Comparison of ENCODE assay signal across 24 cellular contexts in the genomic region with DNA sequence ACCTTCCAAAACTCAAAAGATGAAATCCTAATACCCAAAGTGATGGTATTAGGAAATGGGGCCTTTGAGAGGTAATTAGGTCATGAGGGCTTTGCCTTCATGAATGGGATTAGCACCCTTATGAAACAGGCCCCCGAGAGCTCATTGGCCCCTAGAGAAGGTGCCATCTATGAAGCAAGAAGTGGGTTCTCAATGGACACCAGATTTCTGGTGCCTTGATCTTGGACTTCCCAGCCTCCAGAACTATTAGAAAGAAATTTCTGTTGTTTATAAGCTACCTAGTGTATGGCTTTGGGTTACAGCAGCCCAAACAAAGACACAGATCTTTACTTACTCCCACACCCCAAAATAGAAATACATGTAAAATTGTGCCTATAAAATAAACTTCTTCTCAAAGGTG. TPM values are rescaled to one million over a fixed set of nuclear protein-coding genes. Genes with fewer than 3 reads are reported as not detected.
DNase-seq lines count a peak whose midpoint lies in the region; ATAC-seq and TF ChIP-seq lines count a peak whose summit lies in the region.
"Had no signal": no experiment of that assay in that cellular context is flagged by ENCODE, and none has a peak within 500 bp of the region (broad histone marks: within the 10 kb centered on the region; RNA-seq: fewer than 3 reads in every experiment).

No MANE protein-coding gene starts in this region.

- H3K4me3 Mint-ChIP-seq in activated T-helper 2 cell treated with anti-CD3 and anti-CD28 coated beads, Interferon-gamma antibody, Interleukin-2, Interleukin-4, amounts not matched to agents 10 μg/mL and 5 μg/mL and 100 μg/mL, durations not matched to agents 14 hours and 24 hours and 36 hours (ENCODE audit: low read depth), result no peak overlapping the region
- no peak overlapping the region for H3K4me3 Mint-ChIP-seq in WTC11
- H3K4me3 Mint-ChIP-seq in stimulated activated naive B cell treated with anti-CD40 and anti-IgM and Interleukin-4, amounts not matched to agents 10 μg/mL and 1 μg/mL and 100 μg/mL, for 72 hours, result no peak overlapping the region
- H3K4me3 Mint-ChIP-seq: activated T-cell treated with anti-CD3 and anti-CD28 coated beads, Interleukin-2, amount 50 U/mL, for 4 hours; H9; natural killer cell had no signal

- H3K4me2 ChIP-seq in IMR-90 (ENCODE audit: low read depth, low read length) (no peak overlapping the region; the same call in 1 of the 2 replicates), mammary epithelial cell (ENCODE audit: insufficient read depth, low read depth, low read length) (no peak overlapping the region), smooth muscle cell (no peak overlapping the region)
- H3K4me2 ChIP-seq: KMS-11 had no signal

- H3K56ac ChIP-seq in IMR-90 (ENCODE audit: extremely low read depth, insufficient read depth, low read length), result no peak overlapping the region

- TF ChIP-seq CTCF in IMR-90 (conservative IDR thresholded peaks at IDR 0.05; ENCODE audit: low read depth, low read length), result no peak
- TF ChIP-seq CTCF in mammary epithelial cell (conservative IDR thresholded peaks at IDR 0.05 in 1 of 2, IDR thresholded peaks at IDR 0.05 in 1 of 2; ENCODE audit: extremely low read depth in 1 of 2, insufficient read depth in 1 of 2, low read depth in 1 of 2, low read length in 2 of 2), result no peak
- TF ChIP-seq CTCF in liver (IDR thresholded peaks at IDR 0.05; ENCODE audit: low read depth, low read length, missing input control), result no peak
- TF ChIP-seq CTCF in smooth muscle cell (IDR thresholded peaks at IDR 0.05; ENCODE audit: borderline replicate concordance, insufficient read depth, poor library complexity, severe bottlenecking), result no peak
- TF ChIP-seq CTCF in WTC11 (IDR thresholded peaks at IDR 0.05), result no peak

- TF ChIP-seq POLR2A in IMR-90 (IDR thresholded peaks at IDR 0.05; ENCODE audit: low read depth, low read length), result no peak

- H3K27ac ChIP-seq in IMR-90 (ENCODE audit: insufficient read depth, low read length), result peak overlapping the region; percentile 88; the same call in 1 of the 2 replicates
- peak overlapping the region; percentile 99 for H3K27ac ChIP-seq in mammary epithelial cell (ENCODE audit: insufficient read depth, low read depth, low read length)
- peak overlapping the region; percentile 80 to 84 for H3K27ac ChIP-seq in liver (ENCODE audit: low read depth in 1 of 2, low read length in 2 of 2)
- H3K27ac ChIP-seq in smooth muscle cell (ENCODE audit: low read depth), result peak overlapping the region; percentile 88
- H3K27ac ChIP-seq: C4-2B, KMS-11, upper lobe of right lung had no signal

- peak overlapping the region; percentile 89 for H2AK5ac ChIP-seq in IMR-90 (ENCODE audit: low read depth, low read length)

- ATAC-seq in IMR-90 (ENCODE audit: low read depth) (no peak), WTC11 (no peak)
- ATAC-seq in stimulated activated naive B cell treated with anti-CD40 and anti-IgM and Interleukin-4, amounts not matched to agents 10 μg/mL and 1 μg/mL and 100 μg/mL, for 72 hours (replicated peaks), result no peak
- ATAC-seq: activated T-cell treated with anti-CD3 and anti-CD28 coated beads, Interleukin-2, amount 50 U/mL, for 4 hours; natural killer cell; Right ventricle myocardium inferior had no signal

- in situ Hi-C loops in IMR-90 (cut with MboI; ENCODE audit: low sequenced_read_pairs) (no loop called here), mammary epithelial cell (cut with MboI; ENCODE audit: low sequenced_read_pairs in 2 of 2) (no loop called here)

- DNase-seq in IMR-90, result no peak
- DNase-seq in mammary epithelial cell, result no peak
- DNase-seq in smooth muscle cell (lab: John Stamatoyannopoulos, UW; ENCODE audit: unreplicated experiment), result no peak
- no peak for DNase-seq in activated T-helper 2 cell treated with anti-CD3 and anti-CD28 coated beads, Interferon-gamma antibody, Interleukin-2, Interleukin-4, amounts not matched to agents 10 μg/mL and 5 μg/mL and 100 μg/mL, durations not matched to agents 14 hours and 24 hours and 36 hours (ENCODE audit: low spot score)
- DNase-seq in SK-N-DZ (ENCODE audit: low spot score), result no peak
- DNase-seq in WTC11 (ENCODE audit: low spot score), result no peak
- DNase-seq in stimulated activated naive B cell treated with anti-CD40 and anti-IgM and Interleukin-4, amounts not matched to agents 10 μg/mL and 1 μg/mL and 100 μg/mL, for 72 hours, result no peak
- DNase-seq: activated CD4-positive, alpha-beta T cell treated with anti-CD3 and anti-CD28 coated beads, Interleukin-2, amount 50 U/mL, for 1 hour; activated naive CD4-positive, alpha-beta T cell; activated T-cell treated with anti-CD3 and anti-CD28 coated beads, Interleukin-2, amount 50 U/mL, for 4 hours; DMS79; GDM1; H9; hippocampal formation; natural killer cell; NCI-H510A; stimulated activated CD4-positive, alpha-beta T cell treated with anti-CD3 and anti-CD28 coated beads, Interleukin-2, amount 100 ng/mL, for 24 hours; upper lobe of right lung had no signal

- H4K20me1 ChIP-seq in IMR-90 (ENCODE audit: insufficient read depth, low read length) (no peaks in the 10 kb centered on the region), mammary epithelial cell (ENCODE audit: insufficient read depth, low read length) (no peaks in the 10 kb centered on the region), smooth muscle cell (ENCODE audit: low read depth) (no peaks in the 10 kb centered on the region)

- no peaks in the 10 kb centered on the region for H3K27me3 Mint-ChIP-seq in activated T-helper 2 cell treated with anti-CD3 and anti-CD28 coated beads, Interferon-gamma antibody, Interleukin-2, Interleukin-4, amounts not matched to agents 10 μg/mL and 5 μg/mL and 100 μg/mL, durations not matched to agents 14 hours and 24 hours and 36 hours (ENCODE audit: low read depth)
- no peaks in the 10 kb centered on the region for H3K27me3 Mint-ChIP-seq in WTC11 (ENCODE audit: low read depth)
- H3K27me3 Mint-ChIP-seq in stimulated activated naive B cell treated with anti-CD40 and anti-IgM and Interleukin-4, amounts not matched to agents 10 μg/mL and 1 μg/mL and 100 μg/mL, for 72 hours, result no peaks in the 10 kb centered on the region

- H3K27ac Mint-ChIP-seq in activated T-helper 2 cell treated with anti-CD3 and anti-CD28 coated beads, Interferon-gamma antibody, Interleukin-2, Interleukin-4, amounts not matched to agents 10 μg/mL and 5 μg/mL and 100 μg/mL, durations not matched to agents 14 hours and 24 hours and 36 hours, result no peak overlapping the region
- no peak overlapping the region for H3K27ac Mint-ChIP-seq in WTC11
- H3K27ac Mint-ChIP-seq in stimulated activated naive B cell treated with anti-CD40 and anti-IgM and Interleukin-4, amounts not matched to agents 10 μg/mL and 1 μg/mL and 100 μg/mL, for 72 hours, result no peak overlapping the region
- H3K27ac Mint-ChIP-seq: H9, natural killer cell had no signal

- no peaks in the 10 kb centered on the region for H3K9me3 Mint-ChIP-seq in activated T-helper 2 cell treated with anti-CD3 and anti-CD28 coated beads, Interferon-gamma antibody, Interleukin-2, Interleukin-4, amounts not matched to agents 10 μg/mL and 5 μg/mL and 100 μg/mL, durations not matched to agents 14 hours and 24 hours and 36 hours
- peaks cover 27% of the 10 kb centered on the region for H3K9me3 Mint-ChIP-seq in WTC11
- peaks cover 0 to 4% of the 10 kb centered on the region in 2 donors for H3K9me3 Mint-ChIP-seq in stimulated activated naive B cell treated with anti-CD40 and anti-IgM and Interleukin-4, amounts not matched to agents 10 μg/mL and 1 μg/mL and 100 μg/mL, for 72 hours
- H3K9me3 Mint-ChIP-seq: natural killer cell had no signal

- dilution Hi-C loops in IMR-90 (cut with HindIII; ENCODE audit: low sequenced_read_pairs, unreplicated experiment), result no loop called here
- dilution Hi-C loops in mammary epithelial cell (cut with HindIII; ENCODE audit: low sequenced_read_pairs), result no loop called here

- H3K4me1 Mint-ChIP-seq in activated T-helper 2 cell treated with anti-CD3 and anti-CD28 coated beads, Interferon-gamma antibody, Interleukin-2, Interleukin-4, amounts not matched to agents 10 μg/mL and 5 μg/mL and 100 μg/mL, durations not matched to agents 14 hours and 24 hours and 36 hours (ENCODE audit: low read depth), result peaks cover under 1% of the 10 kb centered on the region
- H3K4me1 Mint-ChIP-seq in WTC11, result peaks cover 37% of the 10 kb centered on the region
- peaks cover 0 to 2% of the 10 kb centered on the region in 2 donors for H3K4me1 Mint-ChIP-seq in stimulated activated naive B cell treated with anti-CD40 and anti-IgM and Interleukin-4, amounts not matched to agents 10 μg/mL and 1 μg/mL and 100 μg/mL, for 72 hours

- peak overlapping the region in 1 of 2 experiments; percentile 60; a peak in 2 of 4 replicates for H4K8ac ChIP-seq in IMR-90 (ENCODE audit: low read depth in 2 of 2, low read length in 2 of 2)

- WGBS in IMR-90 (ENCODE audit: extremely low coverage in 2 of 2, insufficient read length in 1 of 2), 2 experiments, result no CpG with 5 or more reads among the region's 1 CpG
- WGBS in mammary epithelial cell (ENCODE audit: low coverage, missing lambda C conversion rate), result 100% methylated on average over 1 of the region's 1 CpG
- 98% methylated on average over 1 of the region's 1 CpG for WGBS in liver
- WGBS in smooth muscle cell (ENCODE audit: low lambda C conversion rate), result 100% methylated on average over 1 of the region's 1 CpG

- H3K36me3 ChIP-seq in IMR-90 (ENCODE audit: control insufficient read depth, insufficient read depth, low read length), result peaks cover 1% of the 10 kb centered on the region; the same call in 1 of the 2 replicates
- H3K36me3 ChIP-seq in mammary epithelial cell (ENCODE audit: insufficient read depth, low read length), result no peaks in the 10 kb centered on the region
- H3K36me3 ChIP-seq in liver (ENCODE audit: control insufficient read depth in 4 of 4, insufficient read depth in 3 of 4, low read depth in 1 of 4, low read length in 3 of 4), result peaks cover 0 to 1% (median 0%) of the 10 kb centered on the region in 4 donors
- H3K36me3 ChIP-seq in smooth muscle cell (ENCODE audit: low read depth), result no peaks in the 10 kb centered on the region
- H3K36me3 ChIP-seq: upper lobe of right lung had no signal

- H3K14ac ChIP-seq in IMR-90 (replicated peaks; ENCODE audit: low read depth, low read length), result 0 out of 2 replicates have a peak overlapping the region, but pooled peaks have one; percentile 75

- H3K79me1 ChIP-seq in IMR-90 (ENCODE audit: low read depth in 1 of 2, low read length in 2 of 2), result peaks cover 9 to 48% of the 10 kb centered on the region in 2 experiments

- POLR2A ChIA-PET in IMR-90 (lab: Charles Lee; ENCODE audit: unreplicated experiment), result interaction anchor here (0.7 kb wide), 1 partner anchor 146 kb away, joined by 5 read pairs; no protein-coding TSS in a partner anchor
- POLR2A ChIA-PET in WTC11 (lab: Charles Lee), result no interaction called here

- H3K23ac ChIP-seq in IMR-90 (ENCODE audit: low read depth, low read length), result peak overlapping the region; percentile 68; the same call in 1 of the 2 replicates

- H3K18ac ChIP-seq in IMR-90 (ENCODE audit: low read depth, low read length), result peak overlapping the region; percentile 53; the same call in 1 of the 2 replicates

- peaks cover 5% of the 10 kb centered on the region; the same call in 1 of the 2 replicates for H3K9me3 ChIP-seq in IMR-90 (ENCODE audit: control insufficient read depth, insufficient read depth, low read length)
- H3K9me3 ChIP-seq in mammary epithelial cell (replicated peaks; ENCODE audit: insufficient read depth, low read length), result peaks cover 6% of the 10 kb centered on the region
- H3K9me3 ChIP-seq in liver (ENCODE audit: control insufficient read depth in 4 of 4, low read length in 3 of 4), result no peaks in the 10 kb centered on the region
- H3K9me3 ChIP-seq in smooth muscle cell (replicated peaks; ENCODE audit: low read depth), result no peaks in the 10 kb centered on the region
- H3K9me3 ChIP-seq: Caco-2, upper lobe of right lung had no signal

- H3K4me1 ChIP-seq in IMR-90 (ENCODE audit: control insufficient read depth, insufficient read depth, low read length) (peaks cover 6% of the 10 kb centered on the region; the same call in 1 of the 2 replicates), mammary epithelial cell (ENCODE audit: insufficient read depth, low read length) (peaks cover 37% of the 10 kb centered on the region), liver (ENCODE audit: control insufficient read depth in 4 of 4, insufficient read depth in 4 of 4, low read length in 3 of 4) (peaks cover 0 to 24% (median 13%) of the 10 kb centered on the region in 4 donors), smooth muscle cell (ENCODE audit: low read depth) (peaks cover 12% of the 10 kb centered on the region)
- H3K4me1 ChIP-seq: upper lobe of right lung had no signal

- H3K79me2 ChIP-seq in mammary epithelial cell (ENCODE audit: insufficient read depth, low read length), result peaks cover under 1% of the 10 kb centered on the region
- peaks cover under 1% of the 10 kb centered on the region for H3K79me2 ChIP-seq in smooth muscle cell (ENCODE audit: low read depth)

- CTCF ChIA-PET in IMR-90 (lab: Yijun Ruan, JAX) (interaction anchor here (1.1 kb wide), 1 partner anchor 17 kb away, joined by 4 read pairs; no protein-coding TSS in a partner anchor), mammary epithelial cell (lab: Charles Lee; ENCODE audit: low non-redundant PET) (no interaction called here), WTC11 (lab: Charles Lee) (no interaction called here)

- H2AFZ ChIP-seq in IMR-90 (replicated peaks; ENCODE audit: low read length, poor library complexity) (no peak overlapping the region), mammary epithelial cell (ENCODE audit: low read depth, low read length) (no peak overlapping the region), smooth muscle cell (ENCODE audit: low read depth) (no peak overlapping the region)

- H2BK15ac ChIP-seq in IMR-90 (ENCODE audit: low read depth, low read length), result peak overlapping the region; percentile 87; the same call in 1 of the 3 replicates

- no peak for TF ChIP-seq RAD21 in IMR-90 (IDR thresholded peaks at IDR 0.05; ENCODE audit: low read length)
- no peak for TF ChIP-seq RAD21 in liver (IDR thresholded peaks at IDR 0.05)

- H3K4me3 ChIP-seq in IMR-90 (ENCODE audit: insufficient read depth, low read depth, low read length) (no peak overlapping the region), mammary epithelial cell (replicated peaks in 1 of 3; ENCODE audit: insufficient read depth in 1 of 3, low read depth in 2 of 3, low read length in 3 of 3) (no peak overlapping the region), liver (ENCODE audit: low read depth in 1 of 3, low read length in 3 of 3) (no peak overlapping the region), smooth muscle cell (no peak overlapping the region)
- H3K4me3 ChIP-seq: upper lobe of right lung had no signal

- peak overlapping the region; percentile 69 for H2BK120ac ChIP-seq in IMR-90 (ENCODE audit: low read depth, low read length)

- peaks cover 11% of the 10 kb centered on the region for H3K9me1 ChIP-seq in IMR-90 (ENCODE audit: insufficient read depth, low read length)

- H2BK20ac ChIP-seq in IMR-90 (ENCODE audit: low read depth, low read length), result peak overlapping the region; percentile 79

- H3K36me3 Mint-ChIP-seq in activated T-helper 2 cell treated with anti-CD3 and anti-CD28 coated beads, Interferon-gamma antibody, Interleukin-2, Interleukin-4, amounts not matched to agents 10 μg/mL and 5 μg/mL and 100 μg/mL, durations not matched to agents 14 hours and 24 hours and 36 hours (ENCODE audit: low read depth), result no peaks in the 10 kb centered on the region
- peaks cover 19% of the 10 kb centered on the region for H3K36me3 Mint-ChIP-seq in WTC11
- no peaks in the 10 kb centered on the region for H3K36me3 Mint-ChIP-seq in stimulated activated naive B cell treated with anti-CD40 and anti-IgM and Interleukin-4, amounts not matched to agents 10 μg/mL and 1 μg/mL and 100 μg/mL, for 72 hours
- H3K36me3 Mint-ChIP-seq: natural killer cell had no signal

- H3K27me3 ChIP-seq in IMR-90 (ENCODE audit: control insufficient read depth, insufficient read depth, low read length) (no peaks in the 10 kb centered on the region), mammary epithelial cell (ENCODE audit: insufficient read depth, low read length) (no peaks in the 10 kb centered on the region), liver (ENCODE audit: control insufficient read depth in 4 of 4, insufficient read depth in 4 of 4, low read length in 3 of 4) (no peaks in the 10 kb centered on the region), smooth muscle cell (ENCODE audit: low read depth) (no peaks in the 10 kb centered on the region)
- H3K27me3 ChIP-seq: upper lobe of right lung had no signal

- H3K9ac ChIP-seq in IMR-90 (ENCODE audit: low read depth, low read length) (no peak overlapping the region), mammary epithelial cell (ENCODE audit: insufficient read depth, low read length) (peak overlapping the region; percentile 50), liver (ENCODE audit: low read depth in 1 of 2, low read length in 2 of 2) (no peak overlapping the region), smooth muscle cell (ENCODE audit: low read depth) (peak overlapping the region; percentile 74)
- H3K9ac ChIP-seq: KMS-11 had no signal

- no TSS peak for BruUV-seq in IMR-90 (replicated peaks; lab: Mats Ljungman, UMichigan)
- BruUV-seq in mammary epithelial cell (replicated peaks; lab: Mats Ljungman, UMichigan), result TSS peak; percentile 24

- peak overlapping the region; percentile 96 for H2BK5ac ChIP-seq in IMR-90 (ENCODE audit: low read depth, low read length, poor library complexity, severe bottlenecking)

- H3F3A ChIP-seq in smooth muscle cell (ENCODE audit: low read depth), result peaks cover 26% of the 10 kb centered on the region

- peak overlapping the region; percentile 73; the same call in 1 of the 2 replicates for H4K91ac ChIP-seq in IMR-90 (ENCODE audit: insufficient read depth, low read depth, low read length)

- peak overlapping the region; percentile 87 for H3K4ac ChIP-seq in IMR-90 (ENCODE audit: low read depth, low read length)

- H4K5ac ChIP-seq in IMR-90 (ENCODE audit: low read depth, low read length), result peak overlapping the region; percentile 33; the same call in 1 of the 2 replicates

- no peak overlapping the region for H2AK9ac ChIP-seq in IMR-90 (replicated peaks; ENCODE audit: low read depth, low read length, poor library complexity)

- intact Hi-C loops in IMR-90 (cut with micrococcal nuclease), result loop anchor here (5.0 kb wide), 1 partner anchor 98 kb away; no protein-coding TSS in a partner anchor
- intact Hi-C loops in mammary epithelial cell (cut with micrococcal nuclease), result loop anchor here (1.0 to 5.0 kb wide), 3 partner anchors 24 to 287 kb away; no protein-coding TSS in a partner anchor
- intact Hi-C loops in activated T-helper 2 cell treated with anti-CD3 and anti-CD28 coated beads, Interferon-gamma antibody, Interleukin-2, Interleukin-4, amounts not matched to agents 10 μg/mL and 5 μg/mL and 100 μg/mL, durations not matched to agents 14 hours and 24 hours and 36 hours (cut with micrococcal nuclease), result no loop called here

RNA-seq across cellular contexts. Expression of gene SOCS6, which starts 45.4 kb away (rescaled TPM):
- 53.9 and 57.4 TPM in 2 replicates for total RNA-seq in IMR-90 (2012; rRNA removed)
- 21.3 and 21.8 TPM in 2 replicates for polyA plus RNA-seq in IMR-90 (2012; rRNA removed)
- polyA plus RNA-seq in IMR-90 (2012; cell fraction: cytosol; rRNA removed), result 8.5 and 13.0 TPM in 2 replicates
- polyA plus RNA-seq in IMR-90 (2012; cell fraction: nucleus; rRNA removed; ENCODE audit: low replicate concordance), result 11.5 and 16.7 TPM in 2 replicates
- 10 to 100 TPM; 22.7 to 31.5 TPM for total RNA-seq in mammary epithelial cell
- 14.0 TPM for polyA plus RNA-seq in mammary epithelial cell
- 26.5 TPM for polyA minus RNA-seq in mammary epithelial cell
- total RNA-seq in liver, result 10 to 100 TPM; 10.4 to 30.1 TPM
- 1 to 10 TPM; 5.5 to 6.9 TPM for polyA plus RNA-seq in liver
- total RNA-seq in smooth muscle cell, result 29.6 and 38.0 TPM in 2 replicates
- polyA plus RNA-seq in smooth muscle cell, result 8.5 and 14.3 TPM in 2 replicates
- 3.8 and 4.5 TPM in 2 replicates for total RNA-seq in activated T-helper 2 cell treated with anti-CD3 and anti-CD28 coated beads, Interferon-gamma antibody, Interleukin-2, Interleukin-4, amounts not matched to agents 10 μg/mL and 5 μg/mL and 100 μg/mL, durations not matched to agents 14 hours and 24 hours and 36 hours
- polyA plus RNA-seq in SK-N-DZ (2014; cell fraction: cytosol; rRNA removed), result 7.9 and 9.9 TPM in 2 replicates
- 5.9 and 8.1 TPM in 2 replicates for polyA plus RNA-seq in SK-N-DZ (2014; cell fraction: nucleus; rRNA removed)
- total RNA-seq in WTC11 (2021), result 12.2 to 16.5 TPM (median 14.5 TPM) in 3 replicates
- total RNA-seq: OCI-LY7 had no signal

Comparison
In these comparisons a context has a peak if more than half of its experiments do, and no peak if none do; other contexts are left out.
1. H3K9ac ChIP-seq: peak in mammary epithelial cell (single experiment) and smooth muscle cell (single experiment); none in IMR-90 (single experiment) and liver (0 of 2).
2. Peak in every context shown above with its lines, with median percentiles within 50 percentile points of each other: H3K27ac ChIP-seq.